Comparison of ENCODE assay signal across 1 cellular context in the genomic region with DNA sequence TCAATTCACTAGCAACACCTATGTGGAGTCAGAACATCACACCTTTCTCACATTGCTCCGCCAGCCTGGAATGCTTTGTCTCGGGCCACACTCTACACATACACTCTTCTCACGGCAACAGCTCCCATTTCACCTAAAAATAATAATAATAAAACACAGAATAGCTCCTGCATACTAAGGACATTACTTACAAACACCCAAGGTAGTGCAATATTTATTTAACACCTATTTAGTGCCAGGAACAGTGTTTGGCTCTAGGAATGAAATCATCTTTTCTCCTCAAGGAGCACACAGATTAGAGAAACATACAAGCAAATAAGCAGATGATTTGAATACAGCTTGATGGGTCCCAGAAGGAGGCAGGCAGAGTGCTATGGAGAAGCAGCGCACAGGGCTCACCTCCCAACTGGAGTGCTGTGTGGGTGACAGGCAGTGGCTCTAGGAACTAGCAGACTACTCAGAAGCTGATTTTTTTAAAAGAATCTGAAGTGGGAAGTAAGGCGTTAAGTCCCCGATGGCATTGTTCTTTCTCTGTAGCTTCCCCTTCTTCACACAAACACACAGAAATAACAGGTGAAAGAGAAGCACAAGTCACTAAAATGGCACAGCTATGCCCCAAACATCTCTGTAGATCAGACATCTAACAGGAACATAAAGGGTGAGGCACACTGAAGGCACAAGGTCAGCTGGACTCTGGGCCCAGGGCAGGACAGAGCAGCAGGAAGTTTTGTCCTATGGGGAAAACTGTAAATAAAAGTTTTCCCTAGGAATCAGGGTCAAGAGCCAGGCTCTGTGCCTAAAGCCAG.
TF ChIP-seq lines count a peak whose summit lies in the region.

No MANE protein-coding gene starts in this region.

TF ChIP-seq in HepG2, 621 proteins besides CTCF, POLR2A, EP300 and RAD21 (continued from another document and continues in another):
- no peak for TF ChIP-seq MAZ (IDR thresholded peaks at IDR 0.05; ENCODE audit: borderline replicate concordance, low read depth, low read length)
- TF ChIP-seq MAZ (CRISPR knock-in tag; IDR thresholded peaks at IDR 0.05; ENCODE audit: low read depth), result no peak
- no peak for TF ChIP-seq ZNF468 (CRISPR knock-in tag; IDR thresholded peaks at IDR 0.05)
- TF ChIP-seq SIX1 (CRISPR knock-in tag; IDR thresholded peaks at IDR 0.05; ENCODE audit: borderline replicate concordance), result no peak
- TF ChIP-seq TRIM24 (CRISPR knock-in tag; IDR thresholded peaks at IDR 0.05), result no peak
- TF ChIP-seq STAG1 (CRISPR knock-in tag; IDR thresholded peaks at IDR 0.05), result no peak
- TF ChIP-seq, protein P1, sequence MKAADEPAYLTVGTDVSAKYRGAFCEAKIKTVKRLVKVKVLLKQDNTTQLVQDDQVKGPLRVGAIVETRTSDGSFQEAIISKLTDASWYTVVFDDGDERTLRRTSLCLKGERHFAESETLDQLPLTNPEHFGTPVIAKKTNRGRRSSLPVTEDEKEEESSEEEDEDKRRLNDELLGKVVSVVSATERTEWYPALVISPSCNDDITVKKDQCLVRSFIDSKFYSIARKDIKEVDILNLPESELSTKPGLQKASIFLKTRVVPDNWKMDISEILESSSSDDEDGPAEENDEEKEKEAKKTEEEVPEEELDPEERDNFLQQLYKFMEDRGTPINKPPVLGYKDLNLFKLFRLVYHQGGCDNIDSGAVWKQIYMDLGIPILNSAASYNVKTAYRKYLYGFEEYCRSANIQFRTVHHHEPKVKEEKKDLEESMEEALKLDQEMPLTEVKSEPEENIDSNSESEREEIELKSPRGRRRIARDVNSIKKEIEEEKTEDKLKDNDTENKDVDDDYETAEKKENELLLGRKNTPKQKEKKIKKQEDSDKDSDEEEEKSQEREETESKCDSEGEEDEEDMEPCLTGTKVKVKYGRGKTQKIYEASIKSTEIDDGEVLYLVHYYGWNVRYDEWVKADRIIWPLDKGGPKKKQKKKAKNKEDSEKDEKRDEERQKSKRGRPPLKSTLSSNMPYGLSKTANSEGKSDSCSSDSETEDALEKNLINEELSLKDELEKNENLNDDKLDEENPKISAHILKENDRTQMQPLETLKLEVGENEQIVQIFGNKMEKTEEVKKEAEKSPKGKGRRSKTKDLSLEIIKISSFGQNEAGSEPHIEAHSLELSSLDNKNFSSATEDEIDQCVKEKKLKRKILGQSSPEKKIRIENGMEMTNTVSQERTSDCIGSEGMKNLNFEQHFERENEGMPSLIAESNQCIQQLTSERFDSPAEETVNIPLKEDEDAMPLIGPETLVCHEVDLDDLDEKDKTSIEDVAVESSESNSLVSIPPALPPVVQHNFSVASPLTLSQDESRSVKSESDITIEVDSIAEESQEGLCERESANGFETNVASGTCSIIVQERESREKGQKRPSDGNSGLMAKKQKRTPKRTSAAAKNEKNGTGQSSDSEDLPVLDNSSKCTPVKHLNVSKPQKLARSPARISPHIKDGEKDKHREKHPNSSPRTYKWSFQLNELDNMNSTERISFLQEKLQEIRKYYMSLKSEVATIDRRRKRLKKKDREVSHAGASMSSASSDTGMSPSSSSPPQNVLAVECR (CRISPR knock-in tag; IDR thresholded peaks at IDR 0.05; ENCODE audit: borderline replicate concordance), result peak; percentile 43; the same call in 1 of the 2 replicates
- TF ChIP-seq MIXL1 (CRISPR knock-in tag; IDR thresholded peaks at IDR 0.05), result peak; percentile 46; the same call in 1 of the 2 replicates
- TF ChIP-seq SOX6 (IDR thresholded peaks at IDR 0.05), result no peak
- peak; percentile 43; the same call in 1 of the 2 replicates for TF ChIP-seq SOX6 (CRISPR knock-in tag; IDR thresholded peaks at IDR 0.05)
- TF ChIP-seq ZNF44 (CRISPR knock-in tag; IDR thresholded peaks at IDR 0.05), result no peak
- TF ChIP-seq, protein P2, sequence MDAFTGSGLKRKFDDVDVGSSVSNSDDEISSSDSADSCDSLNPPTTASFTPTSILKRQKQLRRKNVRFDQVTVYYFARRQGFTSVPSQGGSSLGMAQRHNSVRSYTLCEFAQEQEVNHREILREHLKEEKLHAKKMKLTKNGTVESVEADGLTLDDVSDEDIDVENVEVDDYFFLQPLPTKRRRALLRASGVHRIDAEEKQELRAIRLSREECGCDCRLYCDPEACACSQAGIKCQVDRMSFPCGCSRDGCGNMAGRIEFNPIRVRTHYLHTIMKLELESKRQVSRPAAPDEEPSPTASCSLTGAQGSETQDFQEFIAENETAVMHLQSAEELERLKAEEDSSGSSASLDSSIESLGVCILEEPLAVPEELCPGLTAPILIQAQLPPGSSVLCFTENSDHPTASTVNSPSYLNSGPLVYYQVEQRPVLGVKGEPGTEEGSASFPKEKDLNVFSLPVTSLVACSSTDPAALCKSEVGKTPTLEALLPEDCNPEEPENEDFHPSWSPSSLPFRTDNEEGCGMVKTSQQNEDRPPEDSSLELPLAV (CRISPR knock-in tag; conservative IDR thresholded peaks at IDR 0.05; ENCODE audit: low read depth), result no peak
- TF ChIP-seq KDM5A (IDR thresholded peaks at IDR 0.05; ENCODE audit: borderline replicate concordance, low read length), result no peak
- TF ChIP-seq EHMT2 (IDR thresholded peaks at IDR 0.05; ENCODE audit: borderline replicate concordance, low read depth, low read length), result no peak
- TF ChIP-seq, protein P3, sequence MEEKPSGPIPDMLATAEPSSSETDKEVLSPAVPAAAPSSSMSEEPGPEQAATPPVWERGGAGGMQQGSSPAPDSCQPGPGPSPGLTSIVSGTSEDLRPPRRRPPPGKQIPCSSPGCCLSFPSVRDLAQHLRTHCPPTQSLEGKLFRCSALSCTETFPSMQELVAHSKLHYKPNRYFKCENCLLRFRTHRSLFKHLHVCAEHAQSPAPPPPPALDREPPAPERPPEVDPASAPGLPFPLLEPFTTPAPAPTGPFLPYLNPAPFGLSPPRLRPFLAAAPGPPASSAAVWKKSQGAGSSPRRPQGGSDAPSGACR (CRISPR knock-in tag; IDR thresholded peaks at IDR 0.05), result 0 out of 2 replicates have a peak, but pooled peaks have one; percentile 45
- no peak for TF ChIP-seq SMAD3 (CRISPR knock-in tag; IDR thresholded peaks at IDR 0.05)
- TF ChIP-seq, protein P4, sequence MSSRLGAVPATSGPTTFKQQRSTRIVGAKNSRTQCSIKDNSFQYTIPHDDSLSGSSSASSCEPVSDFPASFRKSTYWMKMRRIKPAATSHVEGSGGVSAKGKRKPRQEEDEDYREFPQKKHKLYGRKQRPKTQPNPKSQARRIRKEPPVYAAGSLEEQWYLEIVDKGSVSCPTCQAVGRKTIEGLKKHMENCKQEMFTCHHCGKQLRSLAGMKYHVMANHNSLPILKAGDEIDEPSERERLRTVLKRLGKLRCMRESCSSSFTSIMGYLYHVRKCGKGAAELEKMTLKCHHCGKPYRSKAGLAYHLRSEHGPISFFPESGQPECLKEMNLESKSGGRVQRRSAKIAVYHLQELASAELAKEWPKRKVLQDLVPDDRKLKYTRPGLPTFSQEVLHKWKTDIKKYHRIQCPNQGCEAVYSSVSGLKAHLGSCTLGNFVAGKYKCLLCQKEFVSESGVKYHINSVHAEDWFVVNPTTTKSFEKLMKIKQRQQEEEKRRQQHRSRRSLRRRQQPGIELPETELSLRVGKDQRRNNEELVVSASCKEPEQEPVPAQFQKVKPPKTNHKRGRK (CRISPR knock-in tag; IDR thresholded peaks at IDR 0.05), result no peak
- no peak for TF ChIP-seq ZNF543 (CRISPR knock-in tag; IDR thresholded peaks at IDR 0.05)
- TF ChIP-seq STAT5B (CRISPR knock-in tag; IDR thresholded peaks at IDR 0.05), result no peak
- TF ChIP-seq HNF4G (IDR thresholded peaks at IDR 0.05; ENCODE audit: borderline replicate concordance, low read depth, low read length), result peak; percentile 62; the same call in 1 of the 2 replicates
- TF ChIP-seq HNF4G (CRISPR knock-in tag; IDR thresholded peaks at IDR 0.05; ENCODE audit: borderline replicate concordance, low read depth), result peak; percentile 46; the same call in 1 of the 2 replicates
- TF ChIP-seq, protein P5, sequence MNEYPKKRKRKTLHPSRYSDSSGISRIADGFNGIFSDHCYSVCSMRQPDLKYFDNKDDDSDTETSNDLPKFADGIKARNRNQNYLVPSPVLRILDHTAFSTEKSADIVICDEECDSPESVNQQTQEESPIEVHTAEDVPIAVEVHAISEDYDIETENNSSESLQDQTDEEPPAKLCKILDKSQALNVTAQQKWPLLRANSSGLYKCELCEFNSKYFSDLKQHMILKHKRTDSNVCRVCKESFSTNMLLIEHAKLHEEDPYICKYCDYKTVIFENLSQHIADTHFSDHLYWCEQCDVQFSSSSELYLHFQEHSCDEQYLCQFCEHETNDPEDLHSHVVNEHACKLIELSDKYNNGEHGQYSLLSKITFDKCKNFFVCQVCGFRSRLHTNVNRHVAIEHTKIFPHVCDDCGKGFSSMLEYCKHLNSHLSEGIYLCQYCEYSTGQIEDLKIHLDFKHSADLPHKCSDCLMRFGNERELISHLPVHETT (CRISPR knock-in tag; conservative IDR thresholded peaks at IDR 0.05), result no peak
- 0 out of 2 replicates have a peak, but pooled peaks have one; percentile 22 for TF ChIP-seq NFKBIZ (CRISPR knock-in tag; IDR thresholded peaks at IDR 0.05)
- no peak for TF ChIP-seq MEIS1 (CRISPR knock-in tag; IDR thresholded peaks at IDR 0.05; ENCODE audit: borderline replicate concordance)
- no peak for TF ChIP-seq HOXA9 (CRISPR knock-in tag; IDR thresholded peaks at IDR 0.05; ENCODE audit: borderline replicate concordance)
- TF ChIP-seq MIER2 (CRISPR knock-in tag; IDR thresholded peaks at IDR 0.05), result peak; percentile 33; the same call in 1 of the 2 replicates
- TF ChIP-seq, protein P6, sequence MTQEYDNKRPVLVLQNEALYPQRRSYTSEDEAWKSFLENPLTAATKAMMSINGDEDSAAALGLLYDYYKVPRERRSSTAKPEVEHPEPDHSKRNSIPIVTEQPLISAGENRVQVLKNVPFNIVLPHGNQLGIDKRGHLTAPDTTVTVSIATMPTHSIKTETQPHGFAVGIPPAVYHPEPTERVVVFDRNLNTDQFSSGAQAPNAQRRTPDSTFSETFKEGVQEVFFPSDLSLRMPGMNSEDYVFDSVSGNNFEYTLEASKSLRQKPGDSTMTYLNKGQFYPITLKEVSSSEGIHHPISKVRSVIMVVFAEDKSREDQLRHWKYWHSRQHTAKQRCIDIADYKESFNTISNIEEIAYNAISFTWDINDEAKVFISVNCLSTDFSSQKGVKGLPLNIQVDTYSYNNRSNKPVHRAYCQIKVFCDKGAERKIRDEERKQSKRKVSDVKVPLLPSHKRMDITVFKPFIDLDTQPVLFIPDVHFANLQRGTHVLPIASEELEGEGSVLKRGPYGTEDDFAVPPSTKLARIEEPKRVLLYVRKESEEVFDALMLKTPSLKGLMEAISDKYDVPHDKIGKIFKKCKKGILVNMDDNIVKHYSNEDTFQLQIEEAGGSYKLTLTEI (CRISPR knock-in tag; conservative IDR thresholded peaks at IDR 0.05), result no peak
- no peak for TF ChIP-seq CBX5 (CRISPR knock-in tag; IDR thresholded peaks at IDR 0.05; ENCODE audit: borderline replicate concordance)
- no peak for TF ChIP-seq GPN1 (CRISPR knock-in tag; IDR thresholded peaks at IDR 0.05; ENCODE audit: borderline replicate concordance)
- TF ChIP-seq KDM5B (CRISPR knock-in tag; IDR thresholded peaks at IDR 0.05; ENCODE audit: borderline replicate concordance), result no peak
- no peak for TF ChIP-seq ADNP (CRISPR knock-in tag; IDR thresholded peaks at IDR 0.05)
- no peak for TF ChIP-seq ZNF337 (CRISPR knock-in tag; IDR thresholded peaks at IDR 0.05; ENCODE audit: borderline replicate concordance, low read depth)
- no peak for TF ChIP-seq NCOA2 (CRISPR knock-in tag; IDR thresholded peaks at IDR 0.05)
- TF ChIP-seq, protein P7, sequence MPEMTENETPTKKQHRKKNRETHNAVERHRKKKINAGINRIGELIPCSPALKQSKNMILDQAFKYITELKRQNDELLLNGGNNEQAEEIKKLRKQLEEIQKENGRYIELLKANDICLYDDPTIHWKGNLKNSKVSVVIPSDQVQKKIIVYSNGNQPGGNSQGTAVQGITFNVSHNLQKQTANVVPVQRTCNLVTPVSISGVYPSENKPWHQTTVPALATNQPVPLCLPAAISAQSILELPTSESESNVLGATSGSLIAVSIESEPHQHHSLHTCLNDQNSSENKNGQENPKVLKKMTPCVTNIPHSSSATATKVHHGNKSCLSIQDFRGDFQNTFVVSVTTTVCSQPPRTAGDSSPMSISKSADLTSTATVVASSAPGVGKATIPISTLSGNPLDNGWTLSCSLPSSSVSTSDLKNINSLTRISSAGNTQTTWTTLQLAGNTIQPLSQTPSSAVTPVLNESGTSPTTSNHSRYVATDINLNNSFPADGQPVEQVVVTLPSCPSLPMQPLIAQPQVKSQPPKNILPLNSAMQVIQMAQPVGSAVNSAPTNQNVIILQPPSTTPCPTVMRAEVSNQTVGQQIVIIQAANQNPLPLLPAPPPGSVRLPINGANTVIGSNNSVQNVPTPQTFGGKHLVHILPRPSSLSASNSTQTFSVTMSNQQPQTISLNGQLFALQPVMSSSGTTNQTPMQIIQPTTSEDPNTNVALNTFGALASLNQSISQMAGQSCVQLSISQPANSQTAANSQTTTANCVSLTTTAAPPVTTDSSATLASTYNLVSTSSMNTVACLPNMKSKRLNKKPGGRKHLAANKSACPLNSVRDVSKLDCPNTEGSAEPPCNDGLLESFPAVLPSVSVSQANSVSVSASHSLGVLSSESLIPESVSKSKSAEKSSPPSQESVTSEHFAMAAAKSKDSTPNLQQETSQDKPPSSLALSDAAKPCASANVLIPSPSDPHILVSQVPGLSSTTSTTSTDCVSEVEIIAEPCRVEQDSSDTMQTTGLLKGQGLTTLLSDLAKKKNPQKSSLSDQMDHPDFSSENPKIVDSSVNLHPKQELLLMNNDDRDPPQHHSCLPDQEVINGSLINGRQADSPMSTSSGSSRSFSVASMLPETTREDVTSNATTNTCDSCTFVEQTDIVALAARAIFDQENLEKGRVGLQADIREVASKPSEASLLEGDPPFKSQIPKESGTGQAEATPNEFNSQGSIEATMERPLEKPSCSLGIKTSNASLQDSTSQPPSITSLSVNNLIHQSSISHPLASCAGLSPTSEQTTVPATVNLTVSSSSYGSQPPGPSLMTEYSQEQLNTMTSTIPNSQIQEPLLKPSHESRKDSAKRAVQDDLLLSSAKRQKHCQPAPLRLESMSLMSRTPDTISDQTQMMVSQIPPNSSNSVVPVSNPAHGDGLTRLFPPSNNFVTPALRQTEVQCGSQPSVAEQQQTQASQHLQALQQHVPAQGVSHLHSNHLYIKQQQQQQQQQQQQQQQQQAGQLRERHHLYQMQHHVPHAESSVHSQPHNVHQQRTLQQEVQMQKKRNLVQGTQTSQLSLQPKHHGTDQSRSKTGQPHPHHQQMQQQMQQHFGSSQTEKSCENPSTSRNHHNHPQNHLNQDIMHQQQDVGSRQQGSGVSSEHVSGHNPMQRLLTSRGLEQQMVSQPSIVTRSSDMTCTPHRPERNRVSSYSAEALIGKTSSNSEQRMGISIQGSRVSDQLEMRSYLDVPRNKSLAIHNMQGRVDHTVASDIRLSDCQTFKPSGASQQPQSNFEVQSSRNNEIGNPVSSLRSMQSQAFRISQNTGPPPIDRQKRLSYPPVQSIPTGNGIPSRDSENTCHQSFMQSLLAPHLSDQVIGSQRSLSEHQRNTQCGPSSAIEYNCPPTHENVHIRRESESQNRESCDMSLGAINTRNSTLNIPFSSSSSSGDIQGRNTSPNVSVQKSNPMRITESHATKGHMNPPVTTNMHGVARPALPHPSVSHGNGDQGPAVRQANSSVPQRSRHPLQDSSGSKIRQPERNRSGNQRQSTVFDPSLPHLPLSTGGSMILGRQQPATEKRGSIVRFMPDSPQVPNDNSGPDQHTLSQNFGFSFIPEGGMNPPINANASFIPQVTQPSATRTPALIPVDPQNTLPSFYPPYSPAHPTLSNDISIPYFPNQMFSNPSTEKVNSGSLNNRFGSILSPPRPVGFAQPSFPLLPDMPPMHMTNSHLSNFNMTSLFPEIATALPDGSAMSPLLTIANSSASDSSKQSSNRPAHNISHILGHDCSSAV (CRISPR knock-in tag; IDR thresholded peaks at IDR 0.05; ENCODE audit: borderline replicate concordance), result no peak
- TF ChIP-seq ZNF282 (IDR thresholded peaks at IDR 0.05; ENCODE audit: partially characterized antibody), result no peak
